33 cellular contexts compared by ENCODE assay signal in genomic region chr1:71190843-71191242, GRCh38.
"Had no signal": no experiment of that assay in that cellular context is flagged by ENCODE, and none has a peak within 500 bp of the region (broad histone marks: within the 10 kb centered on the region; RNA-seq: fewer than 3 reads in every experiment).

No MANE protein-coding gene starts in this region.

- H3K36me3 ChIP-seq: adrenal gland, brain microvascular endothelial cell, breast epithelium had no signal

- FAIRE-seq: astrocyte, TTC549 had no signal

- H3K9me3 ChIP-seq: adrenal gland, body of pancreas, breast epithelium had no signal

- H3K4me3 ChIP-seq: adrenal gland, body of pancreas, breast epithelium had no signal

- H3K27me3 ChIP-seq: adrenal gland, body of pancreas, brain microvascular endothelial cell, breast epithelium had no signal

- H3K4me1 ChIP-seq: adrenal gland, body of pancreas, breast epithelium had no signal

- DNase-seq: activated B cell treated with CpG ODN at 0.5 μM for 24 hours; activated CD4-positive, alpha-beta memory T cell treated with anti-CD3 and anti-CD28 coated beads for 36 hours; activated CD4-positive, alpha-beta T cell treated with anti-CD3 and anti-CD28 coated beads for 4 hours; activated CD4-positive, alpha-beta T cell treated with anti-CD3 and anti-CD28 coated beads, Interleukin-2, amount 10 ng/mL, durations not matched to agents 24 days and 14 days; activated CD4-positive, alpha-beta T cell treated with anti-CD3 and anti-CD28 coated beads, Interleukin-2, amount 50 U/mL, for 1 hour; activated CD4-positive, alpha-beta T cell treated with anti-CD3 and anti-CD28 coated beads, Interleukin-2, amount 50 U/mL, for 4 hours; activated CD4-positive, CD25-positive, alpha-beta regulatory T cell treated with anti-CD3 and anti-CD28 coated beads, Interleukin-2, amount 50 U/mL, for 72 hours; activated CD8-positive, alpha-beta memory T cell treated with anti-CD3 and anti-CD28 coated beads, Interleukin-2, amount 50 U/mL, for 4 hours; activated CD8-positive, alpha-beta T cell treated with anti-CD3 and anti-CD28 coated beads for 36 hours; activated effector memory CD4-positive, alpha-beta T cell treated with anti-CD3 and anti-CD28 coated beads, Interleukin-2, amount 50 U/mL, for 16 hours; activated gamma-delta T cell treated with Interleukin-2 at 50 U/mL for 16 hours; activated naive CD4-positive, alpha-beta T cell; activated naive CD4-positive, alpha-beta T cell treated with anti-CD3 and anti-CD28 coated beads for 36 hours; activated naive CD4-positive, alpha-beta T cell treated with anti-CD3 and anti-CD28 coated beads, Interleukin-2, amount 50 U/mL, for 16 hours; activated naive CD8-positive, alpha-beta T cell treated with anti-CD3 and anti-CD28 coated beads for 36 hours; activated T-cell treated with anti-CD3 and anti-CD28 coated beads for 4 hours; activated T-cell treated with anti-CD3 and anti-CD28 coated beads, Interleukin-2, amount 50 U/mL, for 1 hour; activated T-cell treated with anti-CD3 and anti-CD28 coated beads, Interleukin-2, amount 50 U/mL, for 4 hours; activated T-cell treated with anti-CD3 and anti-CD28 coated beads, Interleukin-2, amount 50 U/mL, for 72 hours; adrenal gland; amniotic stem cell; aorta; body of pancreas; brain microvascular endothelial cell; central memory CD4-positive, alpha-beta T cell; T-helper 2 cell; T-helper 9 cell had no signal

- ATAC-seq: activated CD8-positive, alpha-beta T cell treated with anti-CD3 and anti-CD28 coated beads for 36 hours; activated naive CD4-positive, alpha-beta T cell treated with anti-CD3 and anti-CD28 coated beads, Interleukin-2, amount 50 U/mL, for 72 hours; activated T-cell treated with anti-CD3 and anti-CD28 coated beads, Interleukin-2, amount 50 U/mL, for 4 hours; activated T-cell treated with anti-CD3 and anti-CD28 coated beads, Interleukin-2, amount 50 U/mL, for 72 hours; activated T-helper 17 cell treated with anti-CD3 and anti-CD28 coated beads, Interleukin-2, amount 50 U/mL, for 72 hours; body of pancreas had no signal

- H3K27ac ChIP-seq: adrenal gland, body of pancreas, brain microvascular endothelial cell, breast epithelium, VCaP had no signal
